In the genomic region with DNA sequence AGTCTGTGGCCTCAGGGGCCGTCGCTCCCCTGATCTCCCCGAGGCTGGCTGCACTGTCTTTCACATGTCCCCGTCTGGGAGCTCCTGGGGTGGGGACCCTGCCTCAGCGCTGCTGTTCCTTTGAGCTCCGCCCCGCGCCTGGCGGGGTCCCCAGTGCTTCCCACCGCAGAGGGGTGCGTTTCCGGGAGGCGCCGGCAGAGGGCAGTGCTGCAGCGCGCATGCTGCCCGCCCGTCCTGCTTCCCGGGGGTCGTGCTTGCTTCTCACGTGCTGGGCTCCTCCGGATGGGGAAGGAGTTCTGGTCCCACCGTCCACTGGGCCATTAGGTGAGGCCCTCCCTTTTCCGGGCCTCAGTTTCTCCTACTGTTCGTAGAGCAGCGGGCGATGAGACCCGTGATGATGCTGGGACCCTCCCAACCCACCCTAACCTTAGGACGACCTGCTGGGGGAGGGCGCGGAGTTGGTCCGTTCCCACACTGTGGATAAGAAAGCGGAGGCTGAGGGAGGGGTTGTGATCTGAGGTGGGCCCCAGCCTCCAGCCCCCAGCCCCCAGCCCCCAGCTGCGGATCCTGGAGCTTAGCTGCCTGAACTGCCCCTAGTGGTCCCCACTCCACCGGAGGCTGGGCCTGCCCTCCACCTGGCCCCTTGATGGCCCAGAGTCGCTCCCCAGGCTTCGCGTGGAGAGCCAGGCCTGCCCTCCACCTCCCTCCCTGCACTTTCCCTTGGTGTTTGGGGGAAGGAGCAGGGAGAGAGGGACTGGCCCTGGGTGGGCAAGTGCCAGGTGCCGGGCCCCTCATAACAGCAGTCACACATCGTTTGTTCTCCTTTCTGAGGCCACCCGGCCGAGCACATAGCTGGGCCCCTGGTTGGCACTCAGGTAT, we compare ENCODE assay signal across 1 cellular context.
TF ChIP-seq lines count a peak whose summit lies in the region.

No MANE protein-coding gene starts in this region.

TF ChIP-seq in WTC11, 78 proteins besides CTCF, POLR2A, EP300 and RAD21 (continued from another document):
- TF ChIP-seq, protein P1, sequence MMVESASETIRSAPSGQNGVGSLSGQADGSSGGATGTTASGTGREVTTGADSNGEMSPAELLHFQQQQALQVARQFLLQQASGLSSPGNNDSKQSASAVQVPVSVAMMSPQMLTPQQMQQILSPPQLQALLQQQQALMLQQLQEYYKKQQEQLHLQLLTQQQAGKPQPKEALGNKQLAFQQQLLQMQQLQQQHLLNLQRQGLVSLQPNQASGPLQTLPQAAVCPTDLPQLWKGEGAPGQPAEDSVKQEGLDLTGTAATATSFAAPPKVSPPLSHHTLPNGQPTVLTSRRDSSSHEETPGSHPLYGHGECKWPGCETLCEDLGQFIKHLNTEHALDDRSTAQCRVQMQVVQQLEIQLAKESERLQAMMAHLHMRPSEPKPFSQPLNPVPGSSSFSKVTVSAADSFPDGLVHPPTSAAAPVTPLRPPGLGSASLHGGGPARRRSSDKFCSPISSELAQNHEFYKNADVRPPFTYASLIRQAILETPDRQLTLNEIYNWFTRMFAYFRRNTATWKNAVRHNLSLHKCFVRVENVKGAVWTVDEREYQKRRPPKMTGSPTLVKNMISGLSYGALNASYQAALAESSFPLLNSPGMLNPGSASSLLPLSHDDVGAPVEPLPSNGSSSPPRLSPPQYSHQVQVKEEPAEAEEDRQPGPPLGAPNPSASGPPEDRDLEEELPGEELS (CRISPR knock-in tag; IDR thresholded peaks at IDR 0.05), result no peak
- TF ChIP-seq GRHL2 (CRISPR knock-in tag; IDR thresholded peaks at IDR 0.05; ENCODE audit: insufficient replicate concordance, severe bottlenecking), result no peak
